10 cellular contexts compared by ENCODE assay signal in genomic region chr4:2761035-2761923, GRCh38. TPM values are rescaled to one million over a fixed set of nuclear protein-coding genes. Genes with fewer than 3 reads are reported as not detected.
DNase-seq lines count a peak whose midpoint lies in the region; ATAC-seq and TF ChIP-seq lines count a peak whose summit lies in the region.
"Had no signal": no experiment of that assay in that cellular context is flagged by ENCODE, and none has a peak within 500 bp of the region (broad histone marks: within the 10 kb centered on the region; RNA-seq: fewer than 3 reads in every experiment).

No MANE protein-coding gene starts in this region.

- no peaks in the 10 kb centered on the region for H3K9me1 ChIP-seq in IMR-90 (ENCODE audit: insufficient read depth, low read length)

- H3K14ac ChIP-seq in IMR-90 (replicated peaks; ENCODE audit: low read depth, low read length), result no peak overlapping the region
- H3K14ac ChIP-seq in neuronal stem cell (ENCODE audit: low read length), result no peak overlapping the region

- no peak overlapping the region for H3K4me3 Mint-ChIP-seq in dendritic cell treated with granulocyte-macrophage colony-stimulating factor and Interleukin-4, amounts not matched to agents 40 ng/mL and 50 ng/mL, for 4 days
- no peak overlapping the region for H3K4me3 Mint-ChIP-seq in endothelial cell (ENCODE audit: unreplicated experiment)

- DNase-seq in NCI-H146 (lab: John Stamatoyannopoulos, UW) (peak; percentile 31), NCI-H146 treated with DMSO at 0.1 percent for 48 hours (lab: John Stamatoyannopoulos, UW; ENCODE audit: unreplicated experiment) (no peak), IMR-90 (no peak), neuronal stem cell (ENCODE audit: low spot score) (no peak), endothelial cell (ENCODE audit: low spot score) (no peak), NCI-H2227 treated with DMSO at 0.1 percent for 48 hours (lab: John Stamatoyannopoulos, UW) (no peak)
- DNase-seq: 8988T, cortex of kidney had no signal

- H3K9me3 ChIP-seq in IMR-90 (ENCODE audit: control insufficient read depth, insufficient read depth, low read length) (no peaks in the 10 kb centered on the region), neuronal stem cell (replicated peaks in 1 of 2; ENCODE audit: control insufficient read depth in 2 of 2, insufficient read depth in 1 of 2, low read depth in 1 of 2, low read length in 2 of 2) (peaks cover 0 to 5% of the 10 kb centered on the region in 2 donors)

- WGBS in IMR-90 (ENCODE audit: extremely low coverage in 2 of 2, insufficient read length in 1 of 2), 2 experiments, result 95% methylated on average over 4 of the region's 14 CpGs; no CpG with 5 or more reads in 1 of the 2 experiments
- WGBS in neuronal stem cell (ENCODE audit: extremely low coverage in 2 of 2, insufficient read length in 2 of 2, insufficient replicate concordance in 1 of 2), 2 donors, result no CpG with 5 or more reads among the region's 14 CpGs

- H4K5ac ChIP-seq in IMR-90 (ENCODE audit: low read depth, low read length), result no peak overlapping the region

- H4K91ac ChIP-seq in IMR-90 (ENCODE audit: insufficient read depth, low read depth, low read length) (no peak overlapping the region), neuronal stem cell (ENCODE audit: low read depth, low read length, poor library complexity) (no peak overlapping the region)

- no peak overlapping the region for H2BK20ac ChIP-seq in IMR-90 (ENCODE audit: low read depth, low read length)

- H3K79me1 ChIP-seq in IMR-90 (ENCODE audit: low read depth in 1 of 2, low read length in 2 of 2), result no peaks in the 10 kb centered on the region
- H3K79me1 ChIP-seq in neuronal stem cell (ENCODE audit: low read depth, low read length), result no peaks in the 10 kb centered on the region

- no peak for ATAC-seq in IMR-90 (ENCODE audit: low read depth)
- ATAC-seq in GM18909 (IDR thresholded peaks at IDR 0.05; ENCODE audit: poor library complexity, unreplicated experiment), result no peak

- H3K36me3 ChIP-seq in IMR-90 (ENCODE audit: control insufficient read depth, insufficient read depth, low read length), result no peaks in the 10 kb centered on the region
- no peaks in the 10 kb centered on the region for H3K36me3 ChIP-seq in neuronal stem cell (replicated peaks in 1 of 2; ENCODE audit: control insufficient read depth in 2 of 2, insufficient read depth in 2 of 2, low read length in 2 of 2)

- peaks cover 4% of the 10 kb centered on the region; the same call in 1 of the 2 replicates for H3K4me1 ChIP-seq in IMR-90 (ENCODE audit: control insufficient read depth, insufficient read depth, low read length)
- peaks cover 0 to 5% of the 10 kb centered on the region in 2 donors for H3K4me1 ChIP-seq in neuronal stem cell (ENCODE audit: control insufficient read depth in 2 of 2, insufficient read depth in 1 of 2, low read depth in 1 of 2, low read length in 2 of 2)

- peak overlapping the region; percentile 58 for H2BK12ac ChIP-seq in neuronal stem cell (ENCODE audit: low read length)

- H3K27ac Mint-ChIP-seq in dendritic cell treated with granulocyte-macrophage colony-stimulating factor and Interleukin-4, amounts not matched to agents 40 ng/mL and 50 ng/mL, for 4 days, result peak overlapping the region; percentile 20
- no peak overlapping the region for H3K27ac Mint-ChIP-seq in endothelial cell (ENCODE audit: unreplicated experiment)

- TF ChIP-seq RAD21 in IMR-90 (IDR thresholded peaks at IDR 0.05; ENCODE audit: low read length), result no peak

- H3K56ac ChIP-seq in IMR-90 (ENCODE audit: extremely low read depth, insufficient read depth, low read length), result no peak overlapping the region

- H4K20me1 ChIP-seq in IMR-90 (ENCODE audit: insufficient read depth, low read length), result no peaks in the 10 kb centered on the region

- H4K8ac ChIP-seq in IMR-90 (ENCODE audit: low read depth in 2 of 2, low read length in 2 of 2) (no peak overlapping the region), neuronal stem cell (ENCODE audit: low read depth, low read length) (no peak overlapping the region)

- H3K27me3 Mint-ChIP-seq in dendritic cell treated with granulocyte-macrophage colony-stimulating factor and Interleukin-4, amounts not matched to agents 40 ng/mL and 50 ng/mL, for 4 days, result peaks cover 18% of the 10 kb centered on the region
- H3K27me3 Mint-ChIP-seq in endothelial cell (ENCODE audit: unreplicated experiment), result peaks cover 3% of the 10 kb centered on the region

- H3K4me3 ChIP-seq in IMR-90 (ENCODE audit: insufficient read depth, low read depth, low read length) (no peak overlapping the region), neuronal stem cell (ENCODE audit: low read length in 2 of 2) (no peak overlapping the region)

- H3K27ac ChIP-seq in IMR-90 (ENCODE audit: insufficient read depth, low read length), result no peak overlapping the region
- H3K27ac ChIP-seq in neuronal stem cell (replicated peaks; ENCODE audit: low read length), result no peak overlapping the region

- H3K27me3 ChIP-seq in IMR-90 (ENCODE audit: control insufficient read depth, insufficient read depth, low read length) (no peaks in the 10 kb centered on the region), neuronal stem cell (ENCODE audit: control insufficient read depth in 3 of 3, insufficient read depth in 3 of 3, low read depth in 1 of 3, low read length in 3 of 3) (no peaks in the 10 kb centered on the region)

- dilution Hi-C loops in IMR-90 (cut with HindIII; ENCODE audit: low sequenced_read_pairs, unreplicated experiment), result no loop called here

- H3K9ac ChIP-seq in IMR-90 (ENCODE audit: low read depth, low read length), result no peak overlapping the region
- H3K9ac ChIP-seq in neuronal stem cell (ENCODE audit: low read depth, low read length, poor library complexity), result peak overlapping the region; percentile 53

- no peak overlapping the region for H2AK9ac ChIP-seq in IMR-90 (replicated peaks; ENCODE audit: low read depth, low read length, poor library complexity)

- 0 out of 2 replicates have a peak, but pooled peaks have one; percentile 10 for TF ChIP-seq CTCF in IMR-90 (conservative IDR thresholded peaks at IDR 0.05; ENCODE audit: low read depth, low read length)
- TF ChIP-seq CTCF in endothelial cell (IDR thresholded peaks at IDR 0.05; ENCODE audit: unreplicated experiment), result no peak

- no peaks in the 10 kb centered on the region for H3K36me3 Mint-ChIP-seq in dendritic cell treated with granulocyte-macrophage colony-stimulating factor and Interleukin-4, amounts not matched to agents 40 ng/mL and 50 ng/mL, for 4 days (ENCODE audit: low read depth)
- no peaks in the 10 kb centered on the region for H3K36me3 Mint-ChIP-seq in endothelial cell (ENCODE audit: low read depth, unreplicated experiment)

- H3K18ac ChIP-seq in IMR-90 (ENCODE audit: low read depth, low read length) (no peak overlapping the region), neuronal stem cell (ENCODE audit: low read length) (no peak overlapping the region)

- intact Hi-C loops in IMR-90 (cut with micrococcal nuclease), result loop anchor here (5.0 kb wide), 2 partner anchors 131 to 276 kb away; no protein-coding TSS in a partner anchor
- intact Hi-C loops in dendritic cell treated with granulocyte-macrophage colony-stimulating factor and Interleukin-4, amounts not matched to agents 40 ng/mL and 50 ng/mL, for 4 days (cut with micrococcal nuclease), result loop anchor here (5.0 kb wide), 1 partner anchor 41 kb away; no protein-coding TSS in a partner anchor

- no peak overlapping the region for H2AK5ac ChIP-seq in IMR-90 (ENCODE audit: low read depth, low read length)
- H2AK5ac ChIP-seq in neuronal stem cell (ENCODE audit: low read depth, low read length), result peak overlapping the region; percentile 66

- no TSS peak for BruUV-seq in IMR-90 (replicated peaks; lab: Mats Ljungman, UMichigan)

- H2BK5ac ChIP-seq in IMR-90 (ENCODE audit: low read depth, low read length, poor library complexity, severe bottlenecking) (no peak overlapping the region), neuronal stem cell (ENCODE audit: low read length) (no peak overlapping the region)

- no peak overlapping the region for H3K4ac ChIP-seq in IMR-90 (ENCODE audit: low read depth, low read length)
- H3K4ac ChIP-seq in neuronal stem cell (ENCODE audit: low read length), result no peak overlapping the region

- TF ChIP-seq POLR2A in IMR-90 (IDR thresholded peaks at IDR 0.05; ENCODE audit: low read depth, low read length), result no peak

- H2BK15ac ChIP-seq in IMR-90 (ENCODE audit: low read depth, low read length) (no peak overlapping the region), neuronal stem cell (ENCODE audit: low read length) (no peak overlapping the region)

- peaks cover 32% of the 10 kb centered on the region for H3K4me1 Mint-ChIP-seq in dendritic cell treated with granulocyte-macrophage colony-stimulating factor and Interleukin-4, amounts not matched to agents 40 ng/mL and 50 ng/mL, for 4 days (ENCODE audit: low read depth)
- H3K4me1 Mint-ChIP-seq in endothelial cell (ENCODE audit: unreplicated experiment), result peaks cover 7% of the 10 kb centered on the region

- H2BK120ac ChIP-seq in IMR-90 (ENCODE audit: low read depth, low read length) (no peak overlapping the region), neuronal stem cell (ENCODE audit: low read depth, low read length) (no peak overlapping the region)

- H3K9me3 Mint-ChIP-seq in dendritic cell treated with granulocyte-macrophage colony-stimulating factor and Interleukin-4, amounts not matched to agents 40 ng/mL and 50 ng/mL, for 4 days, result no peaks in the 10 kb centered on the region
- H3K9me3 Mint-ChIP-seq in endothelial cell (ENCODE audit: unreplicated experiment), result no peaks in the 10 kb centered on the region

- CTCF ChIA-PET in IMR-90 (lab: Yijun Ruan, JAX), result interaction anchor here (0.5 kb wide), 1 partner anchor 118 kb away, joined by 3 read pairs; no protein-coding TSS in a partner anchor

- in situ Hi-C loops in IMR-90 (cut with MboI; ENCODE audit: low sequenced_read_pairs), result loop anchor here (25.0 kb wide), 1 partner anchor 276 kb away; no protein-coding TSS in a partner anchor

- POLR2A ChIA-PET in IMR-90 (lab: Charles Lee; ENCODE audit: unreplicated experiment), result no interaction called here

- H3K4me2 ChIP-seq in IMR-90 (ENCODE audit: low read depth, low read length) (no peak overlapping the region), neuronal stem cell (ENCODE audit: insufficient read depth, low read length, poor library complexity, severe bottlenecking) (no peak overlapping the region)

- H3K23ac ChIP-seq in IMR-90 (ENCODE audit: low read depth, low read length) (no peak overlapping the region), neuronal stem cell (ENCODE audit: low read depth, low read length, poor library complexity) (peak overlapping the region; percentile 3)

- H2AFZ ChIP-seq in IMR-90 (replicated peaks; ENCODE audit: low read length, poor library complexity), result no peak overlapping the region
- no peak overlapping the region for H2AFZ ChIP-seq in neuronal stem cell (ENCODE audit: low read length)

RNA-seq across cellular contexts. Expression of gene TNIP2, which starts 5.1 kb away (rescaled TPM):
- 33.3 and 36.9 TPM in 2 replicates for total RNA-seq in IMR-90 (2012; rRNA removed)
- 38.5 and 46.1 TPM in 2 replicates for polyA plus RNA-seq in IMR-90 (2012; rRNA removed)
- 48.6 and 56.4 TPM in 2 replicates for polyA plus RNA-seq in IMR-90 (2012; cell fraction: cytosol; rRNA removed)
- 120 and 143 TPM in 2 replicates for polyA plus RNA-seq in IMR-90 (2012; cell fraction: nucleus; rRNA removed; ENCODE audit: low replicate concordance)
- 14.8 TPM for polyA plus RNA-seq in neuronal stem cell (2013, experiment 1 of 2)
- polyA plus RNA-seq in neuronal stem cell (2013, experiment 2 of 2), result 15.1 TPM
- 29.3 TPM for total RNA-seq in endothelial cell (ENCODE audit: unreplicated experiment)

RNA-seq across cellular contexts. Expression of gene SH3BP2, which starts 31.6 kb away (rescaled TPM):
- 8.9 and 9.0 TPM in 2 replicates for total RNA-seq in IMR-90 (2012; rRNA removed)
- 37.2 and 45.3 TPM in 2 replicates for polyA plus RNA-seq in IMR-90 (2012; rRNA removed)
- polyA plus RNA-seq in IMR-90 (2012; cell fraction: cytosol; rRNA removed), result 20.8 and 21.2 TPM in 2 replicates
- 229 and 480 TPM in 2 replicates for polyA plus RNA-seq in IMR-90 (2012; cell fraction: nucleus; rRNA removed; ENCODE audit: low replicate concordance)
- 8.1 TPM for polyA plus RNA-seq in neuronal stem cell (2013, experiment 1 of 2)
- 8.7 TPM for polyA plus RNA-seq in neuronal stem cell (2013, experiment 2 of 2)
- 150 TPM for total RNA-seq in endothelial cell (ENCODE audit: unreplicated experiment)

Comparison
In these comparisons a context has a peak if more than half of its experiments do, and no peak if none do; other contexts are left out.
1. RNA of gene SH3BP2, which starts 31.6 kb away (total RNA-seq): 150 TPM in endothelial cell (single experiment); 8.9 to 9.0 TPM in IMR-90; every median in the first group is over 10 times any median in the second.